Comparison of ENCODE assay signal across 1 cellular context in genomic region chr6:116876635-116877611, GRCh38.
TF ChIP-seq lines count a peak whose summit lies in the region.

A gene with protein sequence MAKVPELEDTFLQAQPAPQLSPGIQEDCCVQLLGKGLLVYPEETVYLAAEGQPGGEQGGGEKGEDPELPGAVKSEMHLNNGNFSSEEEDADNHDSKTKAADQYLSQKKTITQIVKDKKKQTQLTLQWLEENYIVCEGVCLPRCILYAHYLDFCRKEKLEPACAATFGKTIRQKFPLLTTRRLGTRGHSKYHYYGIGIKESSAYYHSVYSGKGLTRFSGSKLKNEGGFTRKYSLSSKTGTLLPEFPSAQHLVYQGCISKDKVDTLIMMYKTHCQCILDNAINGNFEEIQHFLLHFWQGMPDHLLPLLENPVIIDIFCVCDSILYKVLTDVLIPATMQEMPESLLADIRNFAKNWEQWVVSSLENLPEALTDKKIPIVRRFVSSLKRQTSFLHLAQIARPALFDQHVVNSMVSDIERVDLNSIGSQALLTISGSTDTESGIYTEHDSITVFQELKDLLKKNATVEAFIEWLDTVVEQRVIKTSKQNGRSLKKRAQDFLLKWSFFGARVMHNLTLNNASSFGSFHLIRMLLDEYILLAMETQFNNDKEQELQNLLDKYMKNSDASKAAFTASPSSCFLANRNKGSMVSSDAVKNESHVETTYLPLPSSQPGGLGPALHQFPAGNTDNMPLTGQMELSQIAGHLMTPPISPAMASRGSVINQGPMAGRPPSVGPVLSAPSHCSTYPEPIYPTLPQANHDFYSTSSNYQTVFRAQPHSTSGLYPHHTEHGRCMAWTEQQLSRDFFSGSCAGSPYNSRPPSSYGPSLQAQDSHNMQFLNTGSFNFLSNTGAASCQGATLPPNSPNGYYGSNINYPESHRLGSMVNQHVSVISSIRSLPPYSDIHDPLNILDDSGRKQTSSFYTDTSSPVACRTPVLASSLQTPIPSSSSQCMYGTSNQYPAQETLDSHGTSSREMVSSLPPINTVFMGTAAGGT (plus strand): TSS chr6:116877242. CDS start chr6:116877276, 34 bp downstream.

TF ChIP-seq in K562, 482 proteins besides CTCF, POLR2A, EP300 and RAD21 (continued from another document):
- TF ChIP-seq ZNF395 (CRISPR knock-in tag; IDR thresholded peaks at IDR 0.05) (no peak), MCM2 (IDR thresholded peaks at IDR 0.05; ENCODE audit: low read depth) (no peak), ZNF639 (CRISPR knock-in tag; conservative IDR thresholded peaks at IDR 0.05 in 1 of 2, IDR thresholded peaks at IDR 0.05 in 1 of 2) (no peak), KLF1 (tag; IDR thresholded peaks at IDR 0.05) (no peak)
- TF ChIP-seq, protein P1, sequence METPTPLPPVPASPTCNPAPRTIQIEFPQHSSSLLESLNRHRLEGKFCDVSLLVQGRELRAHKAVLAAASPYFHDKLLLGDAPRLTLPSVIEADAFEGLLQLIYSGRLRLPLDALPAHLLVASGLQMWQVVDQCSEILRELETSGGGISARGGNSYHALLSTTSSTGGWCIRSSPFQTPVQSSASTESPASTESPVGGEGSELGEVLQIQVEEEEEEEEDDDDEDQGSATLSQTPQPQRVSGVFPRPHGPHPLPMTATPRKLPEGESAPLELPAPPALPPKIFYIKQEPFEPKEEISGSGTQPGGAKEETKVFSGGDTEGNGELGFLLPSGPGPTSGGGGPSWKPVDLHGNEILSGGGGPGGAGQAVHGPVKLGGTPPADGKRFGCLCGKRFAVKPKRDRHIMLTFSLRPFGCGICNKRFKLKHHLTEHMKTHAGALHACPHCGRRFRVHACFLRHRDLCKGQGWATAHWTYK (CRISPR knock-in tag; IDR thresholded peaks at IDR 0.05): no peak
- TF ChIP-seq, protein P2, sequence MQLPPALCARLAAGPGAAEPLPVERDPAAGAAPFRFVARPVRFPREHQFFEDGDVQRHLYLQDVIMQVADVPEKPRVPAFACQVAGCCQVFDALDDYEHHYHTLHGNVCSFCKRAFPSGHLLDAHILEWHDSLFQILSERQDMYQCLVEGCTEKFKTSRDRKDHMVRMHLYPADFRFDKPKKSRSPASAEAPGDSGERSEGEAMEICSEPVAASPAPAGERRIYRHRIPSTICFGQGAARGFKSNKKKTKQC (CRISPR knock-in tag; IDR thresholded peaks at IDR 0.05): no peak
- TF ChIP-seq, protein P3, sequence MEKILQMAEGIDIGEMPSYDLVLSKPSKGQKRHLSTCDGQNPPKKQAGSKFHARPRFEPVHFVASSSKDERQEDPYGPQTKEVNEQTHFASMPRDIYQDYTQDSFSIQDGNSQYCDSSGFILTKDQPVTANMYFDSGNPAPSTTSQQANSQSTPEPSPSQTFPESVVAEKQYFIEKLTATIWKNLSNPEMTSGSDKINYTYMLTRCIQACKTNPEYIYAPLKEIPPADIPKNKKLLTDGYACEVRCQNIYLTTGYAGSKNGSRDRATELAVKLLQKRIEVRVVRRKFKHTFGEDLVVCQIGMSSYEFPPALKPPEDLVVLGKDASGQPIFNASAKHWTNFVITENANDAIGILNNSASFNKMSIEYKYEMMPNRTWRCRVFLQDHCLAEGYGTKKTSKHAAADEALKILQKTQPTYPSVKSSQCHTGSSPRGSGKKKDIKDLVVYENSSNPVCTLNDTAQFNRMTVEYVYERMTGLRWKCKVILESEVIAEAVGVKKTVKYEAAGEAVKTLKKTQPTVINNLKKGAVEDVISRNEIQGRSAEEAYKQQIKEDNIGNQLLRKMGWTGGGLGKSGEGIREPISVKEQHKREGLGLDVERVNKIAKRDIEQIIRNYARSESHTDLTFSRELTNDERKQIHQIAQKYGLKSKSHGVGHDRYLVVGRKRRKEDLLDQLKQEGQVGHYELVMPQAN (IDR thresholded peaks at IDR 0.05; ENCODE audit: borderline replicate concordance): no peak
TF ChIP-seq in K562: peak in this region for 0.
